ENCODE assay signal across 8 cellular contexts in genomic region chr3:54146383-54147239, GRCh38. TPM values are rescaled to one million over a fixed set of nuclear protein-coding genes. Genes with fewer than 3 reads are reported as not detected.
DNase-seq lines count a peak whose midpoint lies in the region; TF ChIP-seq lines count a peak whose summit lies in the region.

No MANE protein-coding gene starts in this region.

- TF ChIP-seq POLR2A in adrenal gland (IDR thresholded peaks at IDR 0.05) (no peak), lower leg skin (IDR thresholded peaks at IDR 0.05) (no peak)

- intact Hi-C loops in adrenal gland (cut with DNase I), result loop anchor here in 1 of 2 donors (5.0 kb wide), 1 partner anchor 226 kb away; no protein-coding TSS in a partner anchor
- intact Hi-C loops in tibial artery (cut with DNase I; ENCODE audit: low total_unique reads), result no loop called here
- intact Hi-C loops in lower leg skin (cut with DNase I; ENCODE audit: low total_unique reads), result no loop called here

- peaks cover 0 to 5% of the 10 kb centered on the region in 2 donors for H3K4me1 ChIP-seq in adrenal gland (replicated peaks in 1 of 2)
- H3K4me1 ChIP-seq in tibial artery, result peaks cover 0 to 7% (median 0%) of the 10 kb centered on the region in 4 donors

- 15 to 20% (median 20%) methylated on average over 4 to 15 of the region's 15 CpGs for WGBS in adrenal gland, 4 donors
- 24% methylated on average over 11 of the region's 15 CpGs for WGBS in lower leg skin, 2 donors

- H3K27ac ChIP-seq in adrenal gland (no peak overlapping the region), tibial artery (no peak overlapping the region)

- H3K27me3 ChIP-seq in adrenal gland (no peaks in the 10 kb centered on the region), tibial artery (peaks cover 0 to 11% of the 10 kb centered on the region in 2 donors)

- no peak overlapping the region for H3K4me3 ChIP-seq in adrenal gland
- no peak overlapping the region for H3K4me3 ChIP-seq in tibial artery
- H3K4me3 ChIP-seq in lower leg skin (ENCODE audit: low read depth, poor library complexity, severe bottlenecking), result no peak overlapping the region

- no peaks in the 10 kb centered on the region for H3K9me3 ChIP-seq in adrenal gland (replicated peaks in 1 of 3)
- H3K9me3 ChIP-seq in tibial artery, result no peaks in the 10 kb centered on the region

- TF ChIP-seq CTCF in GM12873 (IDR thresholded peaks at IDR 0.05; ENCODE audit: insufficient read depth, low read depth, low read length, missing control alignments), result peak; percentile 59
- TF ChIP-seq CTCF in adrenal gland (IDR thresholded peaks at IDR 0.05), result peak; percentile 21 to 57 (median 54)
- TF ChIP-seq CTCF in tibial artery (IDR thresholded peaks at IDR 0.05), result peak; percentile 38 to 39
- no peak for TF ChIP-seq CTCF in lower leg skin (IDR thresholded peaks at IDR 0.05)

- H3K36me3 ChIP-seq in adrenal gland (replicated peaks in 1 of 2), result no peaks in the 10 kb centered on the region
- H3K36me3 ChIP-seq in tibial artery, result no peaks in the 10 kb centered on the region

- DNase-seq in NAMALWA (ENCODE audit: low spot score) (peak; percentile 17), adrenal gland (peak; percentile 34 to 79 (median 58)), iPS-NIHi7 (ENCODE audit: extremely low spot score) (peak; percentile 84), tibial artery (peak in 1 of 2 donors; percentile 47), lower leg skin (ENCODE audit: low spot score in 2 of 2) (no peak), dermis blood vessel endothelial cell (no peak), activated gamma-delta T cell (lab: John Stamatoyannopoulos, UW) (no peak)

RNA-seq across cellular contexts. Expression of gene CACNA2D3, which starts 24.3 kb away (rescaled TPM):
- total RNA-seq in adrenal gland (1 to 10 TPM in 4 of 8 donors, under 1 TPM in 3, not detected in 1; 0.26 to 7.6 (median 1.4) TPM), lower leg skin (1 to 10 TPM in 2 of 4 donors, under 1 TPM in 2; 0.27 to 1.5 (median 0.79) TPM), dermis blood vessel endothelial cell (under 0.01 TPM in 1 of 2 replicates, not detected in the other)
- polyA plus RNA-seq in adrenal gland, result 10 to 100 TPM in 1 of 3 donors, 1 to 10 TPM in 2; 2.2 to 13.7 (median 5.1) TPM

Comparison
In these comparisons a context has a peak if more than half of its experiments do, and no peak if none do; other contexts are left out.
1. CTCF ChIP-seq: peak in GM12873 (single experiment), adrenal gland (6 of 6) and tibial artery (2 of 2); none in lower leg skin (0 of 3).
2. DNase-seq: peak in NAMALWA (single experiment), adrenal gland (7 of 7) and iPS-NIHi7 (single experiment); none in lower leg skin (0 of 2), dermis blood vessel endothelial cell (single experiment) and activated gamma-delta T cell (single experiment).